8 cellular contexts compared by ENCODE assay signal in genomic region chr12:132710422-132711168, GRCh38. TPM values are rescaled to one million over a fixed set of nuclear protein-coding genes. Genes with fewer than 3 reads are reported as not detected.
A peak's percentile ranks its signal among the peaks of the same experiment; 100 is the strongest.
DNase-seq lines count a peak whose midpoint lies in the region; ATAC-seq and TF ChIP-seq lines count a peak whose summit lies in the region.

PGAM5 (plus strand) TSS chr12:132710842; CDS start chr12:132710877, 35 bp downstream.

- H3K9ac ChIP-seq in IMR-90 (ENCODE audit: low read depth, low read length) (peak within 1 kb of the TSS; percentile 93), mucosa of stomach (ENCODE audit: low read length) (peak within 1 kb of the TSS; percentile 87)

- no peak within 1 kb of the TSS for H3K18ac ChIP-seq in IMR-90 (ENCODE audit: low read depth, low read length)

- H4K91ac ChIP-seq in IMR-90 (ENCODE audit: insufficient read depth, low read depth, low read length): peak within 1 kb of the TSS; percentile 3

- no peak within 1 kb of the TSS for H2BK20ac ChIP-seq in IMR-90 (ENCODE audit: low read depth, low read length)

- peak within 1 kb of the TSS; percentile 86 for H2AK9ac ChIP-seq in IMR-90 (replicated peaks; ENCODE audit: low read depth, low read length, poor library complexity)

- H3K4me3 ChIP-seq in IMR-90 (ENCODE audit: insufficient read depth, low read depth, low read length) (peak within 1 kb of the TSS; percentile 92), mucosa of stomach (ENCODE audit: low read length) (peak within 1 kb of the TSS; percentile 89)

- H2AFZ ChIP-seq in IMR-90 (replicated peaks; ENCODE audit: low read length, poor library complexity): peak within 1 kb of the TSS; percentile 96

- TF ChIP-seq CTCF in IMR-90 (conservative IDR thresholded peaks at IDR 0.05; ENCODE audit: low read depth, low read length): no peak

- intact Hi-C loops in IMR-90 (cut with micrococcal nuclease): no loop called here

- peak; percentile 85 for ATAC-seq in GM21576 (IDR thresholded peaks at IDR 0.05; ENCODE audit: unreplicated experiment)
- ATAC-seq in IMR-90 (ENCODE audit: low read depth): peak; percentile 93

- H2AK5ac ChIP-seq in IMR-90 (ENCODE audit: low read depth, low read length): peak within 1 kb of the TSS; percentile 64

- H3K56ac ChIP-seq in IMR-90 (ENCODE audit: extremely low read depth, insufficient read depth, low read length): peak within 1 kb of the TSS; percentile 33; the same call in 1 of the 2 replicates

- no peaks in the 10 kb centered on the region; the same call in 1 of the 2 replicates for H3K9me1 ChIP-seq in IMR-90 (ENCODE audit: insufficient read depth, low read length)

- DNase-seq in DMS153 treated with DMSO at 0.1 percent for 48 hours (lab: John Stamatoyannopoulos, UW; ENCODE audit: unreplicated experiment): peak; percentile 82
- peak; percentile 70 for DNase-seq in IMR-90
- DNase-seq in OCI-M1 (lab: John Stamatoyannopoulos, UW): peak; percentile 88
- peak; percentile 81 for DNase-seq in activated T-cell treated with anti-CD3 and anti-CD28 coated beads for 4 hours
- DNase-seq in erythroblast (lab: John Stamatoyannopoulos, UW): peak; percentile 89 to 93
- peak; percentile 89 for DNase-seq in stimulated activated CD8-positive, alpha-beta memory T cell treated with anti-CD3 and anti-CD28 coated beads, Interleukin-4, amount 100 ng/mL, for 48 hours

- no peaks in the 10 kb centered on the region for H3K27me3 ChIP-seq in IMR-90 (ENCODE audit: control insufficient read depth, insufficient read depth, low read length)
- H3K27me3 ChIP-seq in mucosa of stomach (ENCODE audit: control insufficient read depth, insufficient read depth, low read length): no peaks in the 10 kb centered on the region

- TF ChIP-seq POLR2A in IMR-90 (IDR thresholded peaks at IDR 0.05; ENCODE audit: low read depth, low read length): 0 out of 2 replicates have a peak, but pooled peaks have one; percentile 52
- peak; percentile 75 for TF ChIP-seq POLR2A in erythroblast (IDR thresholded peaks at IDR 0.05; ENCODE audit: low read length)

- WGBS in IMR-90 (ENCODE audit: extremely low coverage in 2 of 2, insufficient read length in 1 of 2), 2 experiments: 1% methylated on average over 56 of the region's 100 CpGs; no CpG with 5 or more reads in 1 of the 2 experiments

- BruUV-seq in IMR-90 (replicated peaks; lab: Mats Ljungman, UMichigan): no TSS peak

- H3K79me1 ChIP-seq in IMR-90 (ENCODE audit: low read depth in 1 of 2, low read length in 2 of 2): peaks cover 15 to 50% of the 10 kb centered on the region in 2 experiments

- H3K9me3 ChIP-seq in IMR-90 (ENCODE audit: control insufficient read depth, insufficient read depth, low read length) (no peaks in the 10 kb centered on the region), mucosa of stomach (ENCODE audit: control insufficient read depth, low read length) (no peaks in the 10 kb centered on the region)

- H4K20me1 ChIP-seq in IMR-90 (ENCODE audit: insufficient read depth, low read length): peaks cover 11% of the 10 kb centered on the region

- H2BK5ac ChIP-seq in IMR-90 (ENCODE audit: low read depth, low read length, poor library complexity, severe bottlenecking): peak within 1 kb of the TSS; percentile 72

- POLR2A ChIA-PET in IMR-90 (lab: Charles Lee; ENCODE audit: unreplicated experiment): no interaction called here

- TF ChIP-seq RAD21 in IMR-90 (IDR thresholded peaks at IDR 0.05; ENCODE audit: low read length): no peak

- CTCF ChIA-PET in IMR-90 (lab: Yijun Ruan, JAX): no interaction called here

- H2BK15ac ChIP-seq in IMR-90 (ENCODE audit: low read depth, low read length): no peak within 1 kb of the TSS

- peak within 1 kb of the TSS; percentile 72 for H3K23ac ChIP-seq in IMR-90 (ENCODE audit: low read depth, low read length)

- in situ Hi-C loops in IMR-90 (cut with MboI; ENCODE audit: low sequenced_read_pairs): no loop called here

- 0 out of 2 replicates have a peak, but pooled peaks cover 2% of the 10 kb centered on the region for H3K4me1 ChIP-seq in IMR-90 (ENCODE audit: control insufficient read depth, insufficient read depth, low read length)
- H3K4me1 ChIP-seq in mucosa of stomach (ENCODE audit: control insufficient read depth, insufficient read depth, low read length): peaks cover 4% of the 10 kb centered on the region

- H4K5ac ChIP-seq in IMR-90 (ENCODE audit: low read depth, low read length): peak within 1 kb of the TSS; percentile 68

- H3K4ac ChIP-seq in IMR-90 (ENCODE audit: low read depth, low read length): peak within 1 kb of the TSS; percentile 71

- H3K27ac ChIP-seq in IMR-90 (ENCODE audit: insufficient read depth, low read length): peak within 1 kb of the TSS; percentile 81

- peak within 1 kb of the TSS; percentile 72 for H3K14ac ChIP-seq in IMR-90 (replicated peaks; ENCODE audit: low read depth, low read length)

- peak within 1 kb of the TSS; percentile 92 for H3K4me2 ChIP-seq in IMR-90 (ENCODE audit: low read depth, low read length)

- H3K36me3 ChIP-seq in IMR-90 (ENCODE audit: control insufficient read depth, insufficient read depth, low read length) (peaks cover 7% of the 10 kb centered on the region), mucosa of stomach (ENCODE audit: control insufficient read depth, insufficient read depth, low read length) (no peaks in the 10 kb centered on the region)

- peak within 1 kb of the TSS; percentile 73 to 90; a peak in 3 of 4 replicates for H4K8ac ChIP-seq in IMR-90 (ENCODE audit: low read depth in 2 of 2, low read length in 2 of 2)

- peak within 1 kb of the TSS; percentile 55; the same call in 1 of the 2 replicates for H2BK120ac ChIP-seq in IMR-90 (ENCODE audit: low read depth, low read length)

- dilution Hi-C loops in IMR-90 (cut with HindIII; ENCODE audit: low sequenced_read_pairs, unreplicated experiment): no loop called here

TF ChIP-seq in IMR-90, 13 proteins besides CTCF, POLR2A, EP300 and RAD21:
- TF ChIP-seq MAZ (IDR thresholded peaks at IDR 0.05; ENCODE audit: borderline replicate concordance, low read depth, low read length): peak; percentile 62; the same call in 1 of the 2 replicates
- TF ChIP-seq CHD1 (IDR thresholded peaks at IDR 0.05; ENCODE audit: low read depth, low read length): no peak
- TF ChIP-seq FOS (IDR thresholded peaks at IDR 0.05; ENCODE audit: low read depth, low read length): peak; percentile 5; the same call in 1 of the 2 replicates
- TF ChIP-seq RCOR1 (IDR thresholded peaks at IDR 0.05; ENCODE audit: insufficient replicate concordance, low read length): no peak
- TF ChIP-seq USF2 (IDR thresholded peaks at IDR 0.05; ENCODE audit: low read depth, low read length): 0 out of 2 replicates have a peak, but pooled peaks have one; percentile 9
- TF ChIP-seq MXI1 (IDR thresholded peaks at IDR 0.05; ENCODE audit: borderline replicate concordance, low read depth, low read length): peak; percentile 92
- no peak for TF ChIP-seq BHLHE40 (IDR thresholded peaks at IDR 0.05; ENCODE audit: low read depth, low read length)
TF ChIP-seq in IMR-90: peak in this region for 4.

RNA-seq across cellular contexts. Expression of gene PGAM5, which starts in this region (rescaled TPM):
- 36.9 and 37.8 TPM in 2 replicates for total RNA-seq in IMR-90 (2012; rRNA removed)
- polyA plus RNA-seq in IMR-90 (2012; rRNA removed): 24.1 and 25.2 TPM in 2 replicates
- 11.1 and 21.8 TPM in 2 replicates for polyA plus RNA-seq in IMR-90 (2012; cell fraction: cytosol; rRNA removed)
- polyA plus RNA-seq in IMR-90 (2012; cell fraction: nucleus; rRNA removed; ENCODE audit: low replicate concordance): 8.5 and 14.7 TPM in 2 replicates

Comparison
In these comparisons a context has a peak if more than half of its experiments do, and no peak if none do; other contexts are left out.
1. Peak in every context shown above with its lines: DNase-seq, ATAC-seq, H3K4me3 ChIP-seq and H3K27ac ChIP-seq.